ENCODE assay signal across 19 cellular contexts in the genomic region with DNA sequence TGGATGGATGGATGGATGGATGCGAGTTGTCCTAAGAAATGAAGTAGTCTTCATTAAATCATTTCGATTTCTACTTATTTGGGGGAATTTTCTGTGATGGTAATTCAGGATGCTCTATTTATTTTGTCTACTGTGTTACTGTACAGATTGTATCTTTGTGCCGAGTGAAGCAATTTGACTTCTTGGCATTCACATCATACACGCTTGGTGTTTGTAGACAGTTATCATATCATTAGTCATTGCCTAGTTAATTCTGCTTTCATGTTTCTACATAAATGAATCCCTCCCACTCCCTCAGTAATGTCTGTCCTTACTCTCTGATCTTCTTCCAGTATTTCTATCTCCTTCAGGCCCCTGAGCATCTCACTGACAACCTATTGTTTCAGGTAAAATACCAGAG.
A peak's percentile ranks its signal among the peaks of the same experiment; 100 is the strongest.
DNase-seq lines count a peak whose midpoint lies in the region; ATAC-seq and TF ChIP-seq lines count a peak whose summit lies in the region.
"Had no signal": no experiment of that assay in that cellular context is flagged by ENCODE, and none has a peak within 500 bp of the region (broad histone marks: within the 10 kb centered on the region; RNA-seq: fewer than 3 reads in every experiment).

No MANE protein-coding gene starts in this region.

- no peak overlapping the region for H3K4me3 ChIP-seq in breast epithelium
- no peak overlapping the region for H3K4me3 ChIP-seq in epithelial cell of esophagus (ENCODE audit: low read length)
- H3K4me3 ChIP-seq: A549 had no signal

- no peaks in the 10 kb centered on the region for H3K36me3 Mint-ChIP-seq in MCF 10A (ENCODE audit: insufficient read depth, unreplicated experiment)
- H3K36me3 Mint-ChIP-seq in mesothelial cell of epicardium, result no peaks in the 10 kb centered on the region
- peaks cover 2% of the 10 kb centered on the region for H3K36me3 Mint-ChIP-seq in T-helper 17 cell (ENCODE audit: low read depth)

- CTCF ChIA-PET in MCF 10A (lab: Yijun Ruan, JAX), result interaction anchor here (0.7 to 3.4 kb wide), 8 partner anchors 13 to 861 kb away, joined by 3 to 29 read pairs (median 4); no protein-coding TSS in a partner anchor

- H3K36me3 ChIP-seq in breast epithelium, result no peaks in the 10 kb centered on the region

- H3K4me3 Mint-ChIP-seq in MCF 10A (ENCODE audit: unreplicated experiment) (no peak overlapping the region), mesothelial cell of epicardium (no peak overlapping the region), T-helper 17 cell (no peak overlapping the region)
- H3K4me3 Mint-ChIP-seq: CD4-positive, alpha-beta T cell; HFFc6 had no signal

- no peak for TF ChIP-seq CTCF in MCF 10A (IDR thresholded peaks at IDR 0.05; ENCODE audit: unreplicated experiment)
- no peak for TF ChIP-seq CTCF in breast epithelium (IDR thresholded peaks at IDR 0.05)
- TF ChIP-seq CTCF in epithelial cell of esophagus (IDR thresholded peaks at IDR 0.05; ENCODE audit: insufficient read depth, low read depth, low read length, missing control alignments), result no peak
- TF ChIP-seq CTCF in mesothelial cell of epicardium (IDR thresholded peaks at IDR 0.05; ENCODE audit: unreplicated experiment), result no peak

- H3K9me3 Mint-ChIP-seq in MCF 10A (ENCODE audit: unreplicated experiment) (no peaks in the 10 kb centered on the region), mesothelial cell of epicardium (no peaks in the 10 kb centered on the region)
- H3K9me3 Mint-ChIP-seq: CD4-positive, alpha-beta T cell; HFFc6 had no signal

- BruUV-seq in MCF 10A (replicated peaks; lab: Mats Ljungman, UMichigan), result no TSS peak

- H3K27ac Mint-ChIP-seq in MCF 10A (ENCODE audit: low read depth, unreplicated experiment) (peak overlapping the region; percentile 7), mesothelial cell of epicardium (peak overlapping the region; percentile 43), T-helper 17 cell (no peak overlapping the region)
- H3K27ac Mint-ChIP-seq: CD4-positive, alpha-beta T cell; HFFc6 had no signal

- peaks cover under 1% of the 10 kb centered on the region for H3K27me3 Mint-ChIP-seq in MCF 10A (ENCODE audit: insufficient read depth, unreplicated experiment)
- peaks cover 13% of the 10 kb centered on the region for H3K27me3 Mint-ChIP-seq in mesothelial cell of epicardium (ENCODE audit: low read depth)
- peaks cover 18% of the 10 kb centered on the region for H3K27me3 Mint-ChIP-seq in T-helper 17 cell
- H3K27me3 Mint-ChIP-seq: CD4-positive, alpha-beta T cell had no signal

- no peaks in the 10 kb centered on the region for H3K27me3 ChIP-seq in breast epithelium

- no peaks in the 10 kb centered on the region for H3K4me1 ChIP-seq in breast epithelium
- H3K4me1 ChIP-seq: A549 had no signal

- H3K27ac ChIP-seq in breast epithelium, result no peak overlapping the region
- H3K27ac ChIP-seq: 22Rv1, A549, C4-2B had no signal

- ATAC-seq in T-helper 17 cell (no peak), HG02885 (IDR thresholded peaks at IDR 0.05; ENCODE audit: poor library complexity, unreplicated experiment) (no peak)
- ATAC-seq: A549, HCT116, HepG2 had no signal

- intact Hi-C loops in MCF 10A (cut with micrococcal nuclease) (loop anchor here (1.0 to 5.0 kb wide), 2 partner anchors 510 to 798 kb away; no protein-coding TSS in a partner anchor), breast epithelium (cut with DNase I; ENCODE audit: low total_unique reads) (no loop called here)

- DNase-seq in MCF 10A (ENCODE audit: unreplicated experiment), result no peak
- DNase-seq in breast epithelium (ENCODE audit: low spot score in 2 of 2), result no peak
- peak; percentile 59 for DNase-seq in epithelial cell of esophagus (ENCODE audit: low read depth)
- no peak for DNase-seq in mesothelial cell of epicardium (ENCODE audit: low spot score in 2 of 2, unreplicated experiment in 2 of 2)
- no peak for DNase-seq in amygdala (lab: John Stamatoyannopoulos, UW)
- no peak for DNase-seq in T-helper 17 cell
- DNase-seq: AML-193; CD4-positive, alpha-beta T cell; DMS79 treated with DMSO at 0.1 percent for 48 hours; GF-D8; GOT3; H7; HFFc6 had no signal

- H3K4me1 Mint-ChIP-seq in MCF 10A (ENCODE audit: insufficient read depth, unreplicated experiment), result peaks cover 11% of the 10 kb centered on the region
- peaks cover 19% of the 10 kb centered on the region for H3K4me1 Mint-ChIP-seq in mesothelial cell of epicardium
- H3K4me1 Mint-ChIP-seq in T-helper 17 cell, result peaks cover 13% of the 10 kb centered on the region

- no peak for TF ChIP-seq POLR2A in breast epithelium (IDR thresholded peaks at IDR 0.05)

- POLR2A ChIA-PET in MCF 10A (lab: Yijun Ruan, JAX), result no interaction called here

- H3K9me3 ChIP-seq in breast epithelium (no peaks in the 10 kb centered on the region), T-helper 17 cell (ENCODE audit: control insufficient read depth, low read length, poor library complexity, severe bottlenecking) (no peaks in the 10 kb centered on the region)
- H3K9me3 ChIP-seq: A549 had no signal
